12 cellular contexts compared by ENCODE assay signal in genomic region chr3:4711680-4711992, GRCh38.
DNase-seq lines count a peak whose midpoint lies in the region; ATAC-seq and TF ChIP-seq lines count a peak whose summit lies in the region.
"Had no signal": no experiment of that assay in that cellular context is flagged by ENCODE, and none has a peak within 500 bp of the region (broad histone marks: within the 10 kb centered on the region; RNA-seq: fewer than 3 reads in every experiment).

No MANE protein-coding gene starts in this region.

- H3K4me2 ChIP-seq in DOHH2 (ENCODE audit: low read length) (no peak overlapping the region), GM23338 (no peak overlapping the region), OCI-LY1 (ENCODE audit: low read length) (no peak overlapping the region)
- H3K4me2 ChIP-seq: BLaER1 treated with 17β-estradiol and CSF1 and Interleukin-3, amounts not matched to agents 10 nM and 100 nM had no signal

- peak; percentile 4 for TF ChIP-seq CTCF in DOHH2 (IDR thresholded peaks at IDR 0.05; ENCODE audit: low read depth, low read length, poor library complexity, severe bottlenecking)
- no peak for TF ChIP-seq CTCF in GM23338 (conservative IDR thresholded peaks at IDR 0.05; ENCODE audit: low read depth in 2 of 2)
- TF ChIP-seq CTCF in OCI-LY1 (IDR thresholded peaks at IDR 0.05; ENCODE audit: low read length) = 0 out of 2 replicates have a peak, but pooled peaks have one; percentile 2
- no peak for TF ChIP-seq CTCF in lung (IDR thresholded peaks at IDR 0.05; ENCODE audit: control extremely low read depth, extremely low read depth)
- peak in 1 of 5 experiments; percentile 3 for TF ChIP-seq CTCF in tibial nerve (IDR thresholded peaks at IDR 0.05)

- TF ChIP-seq POLR2A in tibial nerve (IDR thresholded peaks at IDR 0.05) = no peak

- H3K9me3 ChIP-seq in DOHH2 (ENCODE audit: control insufficient read depth, insufficient read depth, low read length) (no peaks in the 10 kb centered on the region), OCI-LY1 (ENCODE audit: low read length) (no peaks in the 10 kb centered on the region), lung (ENCODE audit: control insufficient read depth in 2 of 2, insufficient read depth in 1 of 2, low read length in 1 of 2) (peaks cover 0 to 3% of the 10 kb centered on the region in 2 donors), tibial nerve (peaks cover 0 to 5% (median 0%) of the 10 kb centered on the region in 4 donors)
- H3K9me3 ChIP-seq: BLaER1 treated with 17β-estradiol and CSF1 and Interleukin-3, amounts not matched to agents 10 nM and 100 nM; mucosa of descending colon; SJSA1 had no signal

- H3K4me1 Mint-ChIP-seq in GM23338 = peaks cover 44% of the 10 kb centered on the region

- H3K4me3 ChIP-seq in DOHH2 (ENCODE audit: low read length) (no peak overlapping the region), GM23338 (no peak overlapping the region), OCI-LY1 (ENCODE audit: low read depth, low read length, poor library complexity, severe bottlenecking) (no peak overlapping the region), lung (no peak overlapping the region), tibial nerve (no peak overlapping the region)
- H3K4me3 ChIP-seq: BLaER1 treated with 17β-estradiol and CSF1 and Interleukin-3, amounts not matched to agents 10 nM and 100 nM; mucosa of descending colon; SJSA1 had no signal

- H4K20me1 ChIP-seq in DOHH2 (ENCODE audit: control insufficient read depth, insufficient read depth, low read depth, low read length) (no peaks in the 10 kb centered on the region), GM23338 (replicated peaks; ENCODE audit: insufficient read depth) (no peaks in the 10 kb centered on the region), OCI-LY1 (ENCODE audit: insufficient read depth, low read length) (no peaks in the 10 kb centered on the region)
- H4K20me1 ChIP-seq: BLaER1 treated with 17β-estradiol and CSF1 and Interleukin-3, amounts not matched to agents 10 nM and 100 nM had no signal

- 8 to 18% methylated on average over 1 of the region's 1 CpG for WGBS in lung, 2 donors
- 2 to 4% methylated on average over 1 of the region's 1 CpG for WGBS in tibial nerve, 2 donors

- ATAC-seq in GM23338 (peak; percentile 41), lung (ENCODE audit: insufficient read depth, low FRiP score) (peak; percentile 2), HG03045 (IDR thresholded peaks at IDR 0.05; ENCODE audit: unreplicated experiment) (no peak)

- H3K9me2 ChIP-seq in DOHH2 (replicated peaks; ENCODE audit: control insufficient read depth, low read length) (no peaks in the 10 kb centered on the region), GM23338 (ENCODE audit: insufficient read depth) (no peaks in the 10 kb centered on the region), OCI-LY1 (ENCODE audit: low read depth, low read length) (no peaks in the 10 kb centered on the region)

- no peaks in the 10 kb centered on the region; the same call in 2 of the 3 replicates for H3K9me3 Mint-ChIP-seq in GM23338

- H3K27ac Mint-ChIP-seq in GM23338 = no peak overlapping the region

- H3K36me3 ChIP-seq in DOHH2 (ENCODE audit: control insufficient read depth, low read length) (peaks cover 24% of the 10 kb centered on the region), GM23338 (ENCODE audit: insufficient read depth) (no peaks in the 10 kb centered on the region), OCI-LY1 (ENCODE audit: insufficient read depth, low read length) (no peaks in the 10 kb centered on the region), lung (ENCODE audit: control insufficient read depth in 2 of 2, insufficient read depth in 2 of 2, low read length in 2 of 2) (peaks cover 3 to 7% of the 10 kb centered on the region in 2 donors), tibial nerve (peaks cover 0 to 11% (median 0%) of the 10 kb centered on the region in 3 donors)
- H3K36me3 ChIP-seq: SJSA1 had no signal

- no peaks in the 10 kb centered on the region for H3F3A ChIP-seq in DOHH2 (ENCODE audit: control insufficient read depth, insufficient read depth)
- H3F3A ChIP-seq in GM23338 (replicated peaks; ENCODE audit: low read depth) = no peaks in the 10 kb centered on the region
- H3F3A ChIP-seq in OCI-LY1 (ENCODE audit: insufficient read depth, low read length) = no peaks in the 10 kb centered on the region; the same call in 1 of the 2 replicates

- H3K79me2 ChIP-seq in DOHH2 (ENCODE audit: control insufficient read depth, low read length) = no peaks in the 10 kb centered on the region
- H3K79me2 ChIP-seq in GM23338 (replicated peaks; ENCODE audit: insufficient read depth) = no peaks in the 10 kb centered on the region
- no peaks in the 10 kb centered on the region for H3K79me2 ChIP-seq in OCI-LY1 (ENCODE audit: insufficient read depth, low read length)

- peaks cover 3% of the 10 kb centered on the region; the same call in 2 of the 3 replicates for H3K36me3 Mint-ChIP-seq in GM23338 (ENCODE audit: low read depth)

- H3K4me1 ChIP-seq in DOHH2 (ENCODE audit: control insufficient read depth, low read length) (no peaks in the 10 kb centered on the region), GM23338 (ENCODE audit: insufficient read depth) (peaks cover 33% of the 10 kb centered on the region), OCI-LY1 (ENCODE audit: insufficient read depth, low read length, severe bottlenecking) (no peaks in the 10 kb centered on the region), lung (ENCODE audit: control insufficient read depth in 2 of 2, insufficient read depth in 2 of 2, low read length in 2 of 2) (no peaks in the 10 kb centered on the region), tibial nerve (peaks cover 0 to 14% (median 0%) of the 10 kb centered on the region in 4 donors)
- H3K4me1 ChIP-seq: SJSA1 had no signal

- DNase-seq in GM23338 (ENCODE audit: low spot score) (no peak), lung (ENCODE audit: low spot score) (no peak), NCI-H748 treated with DMSO at 0.1 percent for 48 hours (lab: John Stamatoyannopoulos, UW) (no peak), tibial nerve (ENCODE audit: low spot score in 2 of 2) (no peak), OCI-M2 (lab: John Stamatoyannopoulos, UW; ENCODE audit: unreplicated experiment) (no peak)

- H3K27me3 ChIP-seq in DOHH2 (ENCODE audit: control insufficient read depth, low read length) (no peaks in the 10 kb centered on the region), GM23338 (ENCODE audit: insufficient read depth) (no peaks in the 10 kb centered on the region), OCI-LY1 (ENCODE audit: insufficient read depth, low read length) (no peaks in the 10 kb centered on the region), lung (ENCODE audit: control insufficient read depth, insufficient read depth) (no peaks in the 10 kb centered on the region), tibial nerve (no peaks in the 10 kb centered on the region)
- H3K27me3 ChIP-seq: BLaER1 treated with 17β-estradiol and CSF1 and Interleukin-3, amounts not matched to agents 10 nM and 100 nM; SJSA1 had no signal

- no peak overlapping the region for H2AFZ ChIP-seq in GM23338
- no peak overlapping the region for H2AFZ ChIP-seq in OCI-LY1 (ENCODE audit: low read length)

- H3K4me3 Mint-ChIP-seq in GM23338 = no peak overlapping the region

- TF ChIP-seq EP300 in tibial nerve (IDR thresholded peaks at IDR 0.05) = no peak

- H3K27me3 Mint-ChIP-seq in GM23338 (ENCODE audit: insufficient read depth, low read depth, poor library complexity) = no peaks in the 10 kb centered on the region

- H3K9ac ChIP-seq in OCI-LY1 (ENCODE audit: low read length) = no peak overlapping the region
- H3K9ac ChIP-seq: BLaER1 treated with 17β-estradiol and CSF1 and Interleukin-3, amounts not matched to agents 10 nM and 100 nM had no signal

- H3K27ac ChIP-seq in DOHH2 (ENCODE audit: low read depth, low read length) (no peak overlapping the region), GM23338 (ENCODE audit: low read depth) (no peak overlapping the region), OCI-LY1 (ENCODE audit: low read depth, low read length, poor library complexity, severe bottlenecking) (no peak overlapping the region), lung (ENCODE audit: low read depth in 1 of 2, low read length in 1 of 2) (no peak overlapping the region), tibial nerve (peak overlapping the region in 2 of 4 donors; percentile 39 to 63)
- H3K27ac ChIP-seq: BLaER1 treated with 17β-estradiol and CSF1 and Interleukin-3, amounts not matched to agents 10 nM and 100 nM; HL-60; SJSA1 had no signal

TF ChIP-seq in GM23338, 12 proteins besides CTCF, POLR2A, EP300 and RAD21 (continues in another document):
- TF ChIP-seq ETS1 (IDR thresholded peaks at IDR 0.05) = no peak
- no peak for TF ChIP-seq JUNB (IDR thresholded peaks at IDR 0.05; ENCODE audit: unreplicated experiment)
- no peak for TF ChIP-seq EZH2 (IDR thresholded peaks at IDR 0.05; ENCODE audit: low read depth, unreplicated experiment)
- no peak for TF ChIP-seq CREB1 (CRISPR knock-in tag; IDR thresholded peaks at IDR 0.05; ENCODE audit: low read depth)
- no peak for TF ChIP-seq STAT1 (IDR thresholded peaks at IDR 0.05; ENCODE audit: unreplicated experiment)
- TF ChIP-seq EZH2phosphoT487 (IDR thresholded peaks at IDR 0.05; ENCODE audit: unreplicated experiment) = no peak
- TF ChIP-seq ZNF114 (CRISPR knock-in tag; IDR thresholded peaks at IDR 0.05) = no peak

Comparison
In these comparisons a context has a peak if more than half of its experiments do, and no peak if none do; other contexts are left out.
1. CTCF ChIP-seq: peak in DOHH2 (single experiment) and OCI-LY1 (single experiment); none in GM23338 (0 of 2) and lung (single experiment).